ENCODE assay signal across 1 cellular context in genomic region chr16:88491560-88492310, GRCh38.
TF ChIP-seq lines count a peak whose summit lies in the region.

No MANE protein-coding gene starts in this region.

TF ChIP-seq in K562, 482 proteins besides CTCF, POLR2A, EP300 and RAD21 (continued from another document and continues in another):
- peak; percentile 100 for TF ChIP-seq RREB1 (CRISPR knock-in tag; IDR thresholded peaks at IDR 0.05)
- no peak for TF ChIP-seq STAT5B (CRISPR knock-in tag; IDR thresholded peaks at IDR 0.05)
- TF ChIP-seq ZNF639 (CRISPR knock-in tag; conservative IDR thresholded peaks at IDR 0.05 in 1 of 2, IDR thresholded peaks at IDR 0.05 in 1 of 2), result peak in 1 of 2 experiments; percentile 91; a peak in 2 of 4 replicates
- TF ChIP-seq GTF2B (IDR thresholded peaks at IDR 0.05; ENCODE audit: extremely low read depth, insufficient read length), result no peak
- no peak for TF ChIP-seq SMC3 (conservative IDR thresholded peaks at IDR 0.05; ENCODE audit: insufficient read depth, low read depth, low read length)
- TF ChIP-seq ETV6 (IDR thresholded peaks at IDR 0.05; ENCODE audit: borderline replicate concordance in 1 of 2, low read depth in 2 of 2, low read length in 1 of 2), result 0 out of 4 replicates have a peak, but pooled peaks of 1 of the 2 experiments have one; percentile 72
- no peak for TF ChIP-seq ETV6 (CRISPR knock-in tag; IDR thresholded peaks at IDR 0.05; ENCODE audit: borderline replicate concordance)
- no peak for TF ChIP-seq ASH1L (IDR thresholded peaks at IDR 0.05; ENCODE audit: borderline replicate concordance, low read depth, partially characterized antibody)
- 0 out of 2 replicates have a peak, but pooled peaks have one; percentile 28 for TF ChIP-seq ZNF133 (CRISPR knock-in tag; IDR thresholded peaks at IDR 0.05)
- peak; percentile 77 to 92; a peak in 2 of 4 replicates for TF ChIP-seq ARNT (IDR thresholded peaks at IDR 0.05)
- TF ChIP-seq ZNF274 (IDR thresholded peaks at IDR 0.05; ENCODE audit: borderline replicate concordance, low read depth, low read length), result peak; percentile 79
- TF ChIP-seq KLF1 (tag; IDR thresholded peaks at IDR 0.05), result peak; percentile 92
- no peak for TF ChIP-seq CBX5 (IDR thresholded peaks at IDR 0.05; ENCODE audit: borderline replicate concordance, low read depth)
- no peak for TF ChIP-seq SAP30 (IDR thresholded peaks at IDR 0.05; ENCODE audit: borderline replicate concordance, insufficient read depth, low read depth, low read length, poor library complexity, severe bottlenecking)
- peak; percentile 97 for TF ChIP-seq BHLHE40 (IDR thresholded peaks at IDR 0.05; ENCODE audit: low read length)
- TF ChIP-seq NRF1 (conservative IDR thresholded peaks at IDR 0.05 in 1 of 2, IDR thresholded peaks at IDR 0.05 in 1 of 2), result peak; percentile 27 to 29; a peak in 1 of 4 replicates
- TF ChIP-seq NBN (IDR thresholded peaks at IDR 0.05; ENCODE audit: low read depth), result 0 out of 2 replicates have a peak, but pooled peaks have one; percentile 48
- no peak for TF ChIP-seq NCOA4 (IDR thresholded peaks at IDR 0.05; ENCODE audit: partially characterized antibody)
- peak; percentile 97 for TF ChIP-seq ZNF589 (CRISPR knock-in tag; IDR thresholded peaks at IDR 0.05; ENCODE audit: low read depth)
- TF ChIP-seq CHD7 (IDR thresholded peaks at IDR 0.05; ENCODE audit: low read depth, low read length), result no peak
- no peak for TF ChIP-seq IFI16 (CRISPR knock-in tag; IDR thresholded peaks at IDR 0.05)
- TF ChIP-seq E2F6 (IDR thresholded peaks at IDR 0.05; ENCODE audit: borderline replicate concordance in 1 of 2, extremely low read depth in 1 of 2, insufficient read depth in 1 of 2, insufficient read length in 1 of 2, low read depth in 1 of 2, low read length in 1 of 2, poor library complexity in 1 of 2, severe bottlenecking in 1 of 2), result no peak
- TF ChIP-seq U2AF1 (optimal IDR thresholded peaks at IDR 0.05; ENCODE audit: low read depth, low read length), result no peak
- TF ChIP-seq LCOR (CRISPR knock-in tag; IDR thresholded peaks at IDR 0.05), result peak; percentile 95
- peak; percentile 94 for TF ChIP-seq ZNF311 (CRISPR knock-in tag; IDR thresholded peaks at IDR 0.05)
- TF ChIP-seq DPF2 (IDR thresholded peaks at IDR 0.05), result peak; percentile 97
- TF ChIP-seq ZNF764 (CRISPR knock-in tag; IDR thresholded peaks at IDR 0.05; ENCODE audit: low read depth), result no peak
- TF ChIP-seq KDM2B (CRISPR knock-in tag; IDR thresholded peaks at IDR 0.05), result peak; percentile 73; the same call in 1 of the 2 replicates
- TF ChIP-seq ZNF695 (CRISPR knock-in tag; IDR thresholded peaks at IDR 0.05), result no peak
- no peak for TF ChIP-seq SIX5 (IDR thresholded peaks at IDR 0.05; ENCODE audit: borderline replicate concordance in 1 of 2, insufficient read depth in 1 of 2, low read depth in 1 of 2, low read length in 2 of 2)
- no peak; the same call in 1 of the 2 replicates for TF ChIP-seq POLR2G (IDR thresholded peaks at IDR 0.05; ENCODE audit: low read depth, low read length)
- peak; percentile 94 for TF ChIP-seq HNRNPL (IDR thresholded peaks at IDR 0.05; ENCODE audit: low read depth, low read length)
- no peak for TF ChIP-seq CTCFL (IDR thresholded peaks at IDR 0.05; ENCODE audit: borderline replicate concordance, insufficient read depth, low read depth, low read length, poor library complexity, severe bottlenecking)
- peak; percentile 86; the same call in 1 of the 2 replicates for TF ChIP-seq ZNF511 (CRISPR knock-in tag; IDR thresholded peaks at IDR 0.05)
- TF ChIP-seq SRSF1 (IDR thresholded peaks at IDR 0.05; ENCODE audit: low read depth, low read length), result no peak
- peak; percentile 85 for TF ChIP-seq ELF4 (CRISPR knock-in tag; IDR thresholded peaks at IDR 0.05)
